23 cellular contexts compared by ENCODE assay signal in genomic region chr1:30692201-30692947, GRCh38. TPM values are rescaled to one million over a fixed set of nuclear protein-coding genes. Genes with fewer than 3 reads are reported as not detected.
DNase-seq lines count a peak whose midpoint lies in the region; ATAC-seq and TF ChIP-seq lines count a peak whose summit lies in the region.
"Had no signal": no experiment of that assay in that cellular context is flagged by ENCODE, and none has a peak within 500 bp of the region (broad histone marks: within the 10 kb centered on the region; RNA-seq: fewer than 3 reads in every experiment).

No MANE protein-coding gene starts in this region.

- H3K27ac Mint-ChIP-seq in GM23338 (no peak overlapping the region), immature natural killer cell (no peak overlapping the region)
- peak overlapping the region; percentile 59 for H3K27ac Mint-ChIP-seq in activated T-helper 1 cell treated with anti-CD3 and anti-CD28 coated beads, Interleukin-12 subunit alpha, Interleukin-12 subunit beta, Interleukin-2, Interleukin-4 antibody, amounts not matched to agents 30 ng/mL and 10 ng/mL and 1 ng/mL, durations not matched to agents 14 hours and 24 hours and 36 hours

- peak overlapping the region; percentile 85 for H2AK5ac ChIP-seq in neuronal stem cell (ENCODE audit: low read depth, low read length)

- H3F3A ChIP-seq in GM23338 (replicated peaks; ENCODE audit: low read depth), result no peaks in the 10 kb centered on the region

- no peak overlapping the region for H4K91ac ChIP-seq in neuronal stem cell (ENCODE audit: low read depth, low read length, poor library complexity)

- H3K27me3 Mint-ChIP-seq in GM23338 (ENCODE audit: insufficient read depth, low read depth, poor library complexity), result peaks cover 6% of the 10 kb centered on the region
- H3K27me3 Mint-ChIP-seq in activated T-helper 1 cell treated with anti-CD3 and anti-CD28 coated beads, Interleukin-12 subunit alpha, Interleukin-12 subunit beta, Interleukin-2, Interleukin-4 antibody, amounts not matched to agents 30 ng/mL and 10 ng/mL and 1 ng/mL, durations not matched to agents 14 hours and 24 hours and 36 hours (ENCODE audit: insufficient read depth), result peaks cover 21% of the 10 kb centered on the region
- peaks cover 0 to 12% (median 8%) of the 10 kb centered on the region in 3 donors for H3K27me3 Mint-ChIP-seq in immature natural killer cell (ENCODE audit: low read depth in 3 of 3)

- no peak overlapping the region for H3K4me3 ChIP-seq in BLaER1 treated with 17β-estradiol and CSF1 and Interleukin-3, amounts not matched to agents 10 nM and 100 nM
- H3K4me3 ChIP-seq in GM23338 (no peak overlapping the region), neuronal stem cell (ENCODE audit: low read length in 2 of 2) (no peak overlapping the region)
- H3K4me3 ChIP-seq: GM12878, HAP-1, SJCRH30 had no signal

- no peak overlapping the region for H3K23ac ChIP-seq in neuronal stem cell (ENCODE audit: low read depth, low read length, poor library complexity)

- TF ChIP-seq CTCF in GM23338 (conservative IDR thresholded peaks at IDR 0.05; ENCODE audit: low read depth in 2 of 2), result no peak

- peaks cover 4 to 39% (median 28%) of the 10 kb centered on the region in 10 experiments; a peak in 18 of 20 replicates for H3K4me1 ChIP-seq in BLaER1 treated with 17β-estradiol and CSF1 and Interleukin-3, amounts not matched to agents 10 nM and 100 nM
- H3K4me1 ChIP-seq in GM23338 (ENCODE audit: insufficient read depth), result peaks cover 16% of the 10 kb centered on the region; the same call in 1 of the 2 replicates
- H3K4me1 ChIP-seq in neuronal stem cell (ENCODE audit: control insufficient read depth in 2 of 2, insufficient read depth in 1 of 2, low read depth in 1 of 2, low read length in 2 of 2), result peaks cover 5 to 28% of the 10 kb centered on the region in 2 donors
- H3K4me1 ChIP-seq: Caco-2, HAP-1 had no signal

- H4K8ac ChIP-seq in neuronal stem cell (ENCODE audit: low read depth, low read length), result no peak overlapping the region

- 0 out of 22 replicates have a peak overlapping the region, but pooled peaks of 1 of the 11 experiments have one; percentile 32 for H3K27ac ChIP-seq in BLaER1 treated with 17β-estradiol and CSF1 and Interleukin-3, amounts not matched to agents 10 nM and 100 nM
- H3K27ac ChIP-seq in GM23338 (ENCODE audit: low read depth) (no peak overlapping the region), neuronal stem cell (replicated peaks; ENCODE audit: low read length) (no peak overlapping the region)
- H3K27ac ChIP-seq: HL-60, SJCRH30 had no signal

- H3K9me3 Mint-ChIP-seq in GM23338, result no peaks in the 10 kb centered on the region
- H3K9me3 Mint-ChIP-seq in activated T-helper 1 cell treated with anti-CD3 and anti-CD28 coated beads, Interleukin-12 subunit alpha, Interleukin-12 subunit beta, Interleukin-2, Interleukin-4 antibody, amounts not matched to agents 30 ng/mL and 10 ng/mL and 1 ng/mL, durations not matched to agents 14 hours and 24 hours and 36 hours, result no peaks in the 10 kb centered on the region
- H3K9me3 Mint-ChIP-seq in immature natural killer cell, result no peaks in the 10 kb centered on the region
- H3K9me3 Mint-ChIP-seq: CD4-positive, alpha-beta memory T cell had no signal

- no peak overlapping the region for H2BK120ac ChIP-seq in neuronal stem cell (ENCODE audit: low read depth, low read length)

- no CpG with 5 or more reads among the region's 7 CpGs for WGBS in neuronal stem cell (ENCODE audit: extremely low coverage in 2 of 2, insufficient read length in 2 of 2, insufficient replicate concordance in 1 of 2), 2 donors

- H3K9ac ChIP-seq in BLaER1 treated with 17β-estradiol and CSF1 and Interleukin-3, amounts not matched to agents 10 nM and 100 nM, result no peak overlapping the region
- H3K9ac ChIP-seq in neuronal stem cell (ENCODE audit: low read depth, low read length, poor library complexity), result no peak overlapping the region

- H3K4me3 Mint-ChIP-seq in GM23338, result no peak overlapping the region
- H3K4me3 Mint-ChIP-seq in activated T-helper 1 cell treated with anti-CD3 and anti-CD28 coated beads, Interleukin-12 subunit alpha, Interleukin-12 subunit beta, Interleukin-2, Interleukin-4 antibody, amounts not matched to agents 30 ng/mL and 10 ng/mL and 1 ng/mL, durations not matched to agents 14 hours and 24 hours and 36 hours, result peak overlapping the region; percentile 10
- H3K4me3 Mint-ChIP-seq in immature natural killer cell, result no peak overlapping the region
- H3K4me3 Mint-ChIP-seq: CD4-positive, alpha-beta memory T cell had no signal

- H3K27me3 ChIP-seq in BLaER1 treated with 17β-estradiol and CSF1 and Interleukin-3, amounts not matched to agents 10 nM and 100 nM, result peaks cover 0 to 1% (median 0%) of the 10 kb centered on the region in 11 experiments; a peak in 2 of 22 replicates
- no peaks in the 10 kb centered on the region for H3K27me3 ChIP-seq in GM23338 (ENCODE audit: insufficient read depth)
- H3K27me3 ChIP-seq in neuronal stem cell (ENCODE audit: control insufficient read depth in 3 of 3, insufficient read depth in 3 of 3, low read depth in 1 of 3, low read length in 3 of 3), result peaks cover 0 to 41% (median 0%) of the 10 kb centered on the region in 3 experiments
- H3K27me3 ChIP-seq: SJCRH30 had no signal

- no peak overlapping the region for H2BK5ac ChIP-seq in neuronal stem cell (ENCODE audit: low read length)

- H3K79me2 ChIP-seq in GM23338 (replicated peaks; ENCODE audit: insufficient read depth), result no peaks in the 10 kb centered on the region

- H3K36me3 Mint-ChIP-seq in GM23338 (ENCODE audit: low read depth), result no peaks in the 10 kb centered on the region
- H3K36me3 Mint-ChIP-seq in activated T-helper 1 cell treated with anti-CD3 and anti-CD28 coated beads, Interleukin-12 subunit alpha, Interleukin-12 subunit beta, Interleukin-2, Interleukin-4 antibody, amounts not matched to agents 30 ng/mL and 10 ng/mL and 1 ng/mL, durations not matched to agents 14 hours and 24 hours and 36 hours (ENCODE audit: low read depth), result no peaks in the 10 kb centered on the region
- H3K36me3 Mint-ChIP-seq in immature natural killer cell, result peaks cover 0 to 3% (median 0%) of the 10 kb centered on the region in 3 donors
- H3K36me3 Mint-ChIP-seq: CD4-positive, alpha-beta memory T cell had no signal

- H3K4ac ChIP-seq in neuronal stem cell (ENCODE audit: low read length), result no peak overlapping the region

- no peaks in the 10 kb centered on the region for H4K20me1 ChIP-seq in BLaER1 treated with 17β-estradiol and CSF1 and Interleukin-3, amounts not matched to agents 10 nM and 100 nM
- no peaks in the 10 kb centered on the region for H4K20me1 ChIP-seq in GM23338 (replicated peaks; ENCODE audit: insufficient read depth)

- H2AFZ ChIP-seq in GM23338 (peak overlapping the region; percentile 23; the same call in 1 of the 2 replicates), neuronal stem cell (ENCODE audit: low read length) (no peak overlapping the region)

- H3K4me2 ChIP-seq in BLaER1 treated with 17β-estradiol and CSF1 and Interleukin-3, amounts not matched to agents 10 nM and 100 nM, result peak overlapping the region in 7 of 11 experiments; percentile 17 to 50 (median 38); a peak in 7 of 22 replicates
- H3K4me2 ChIP-seq in GM23338 (no peak overlapping the region), neuronal stem cell (ENCODE audit: insufficient read depth, low read length, poor library complexity, severe bottlenecking) (no peak overlapping the region)

- 0 out of 22 replicates have a peak, but pooled peaks cover 0 to 6% (median 0%) of the 10 kb centered on the region in 11 experiments for H3K9me3 ChIP-seq in BLaER1 treated with 17β-estradiol and CSF1 and Interleukin-3, amounts not matched to agents 10 nM and 100 nM (replicated peaks in 1 of 11)
- no peaks in the 10 kb centered on the region for H3K9me3 ChIP-seq in neuronal stem cell (replicated peaks in 1 of 2; ENCODE audit: control insufficient read depth in 2 of 2, insufficient read depth in 1 of 2, low read depth in 1 of 2, low read length in 2 of 2)
- H3K9me3 ChIP-seq: Caco-2, HAP-1, SJCRH30 had no signal

- intact Hi-C loops in activated T-helper 1 cell treated with anti-CD3 and anti-CD28 coated beads, Interleukin-12 subunit alpha, Interleukin-12 subunit beta, Interleukin-2, Interleukin-4 antibody, amounts not matched to agents 30 ng/mL and 10 ng/mL and 1 ng/mL, durations not matched to agents 14 hours and 24 hours and 36 hours (cut with micrococcal nuclease), result no loop called here

- no peak for ATAC-seq in GM23338
- ATAC-seq: GM12878 had no signal

- no peaks in the 10 kb centered on the region for H3K9me2 ChIP-seq in GM23338 (ENCODE audit: insufficient read depth)

- H2BK15ac ChIP-seq in neuronal stem cell (ENCODE audit: low read length), result peak overlapping the region; percentile 30

- DNase-seq in GM23338 (ENCODE audit: low spot score) (no peak), neuronal stem cell (ENCODE audit: low spot score) (no peak), NCI-H2029 treated with DMSO at 0.1 percent for 48 hours (lab: John Stamatoyannopoulos, UW) (no peak), nucleus accumbens (lab: John Stamatoyannopoulos, UW) (no peak), immature natural killer cell (no peak)
- DNase-seq in activated T-helper 1 cell treated with anti-CD3 and anti-CD28 coated beads, Interleukin-12 subunit alpha, Interleukin-12 subunit beta, Interleukin-2, Interleukin-4 antibody, amounts not matched to agents 30 ng/mL and 10 ng/mL and 1 ng/mL, durations not matched to agents 14 hours and 24 hours and 36 hours (ENCODE audit: low spot score), result no peak
- DNase-seq: Caco-2; CD4-positive, alpha-beta memory T cell; DMS 273 treated with DMSO at 0.1 percent for 48 hours; DMS79 treated with DMSO at 0.1 percent for 48 hours; KG1; NCI-H1092 treated with DMSO at 0.1 percent for 48 hours; NCI-H146; NCI-H2029; NCI-H345; NCI-H524; NK-92 treated with Interleukin-12 subunit alpha and Interleukin-12 subunit beta, amount 100 ng/mL, for 24 hours; SJCRH30 had no signal

- no peak overlapping the region for H2BK12ac ChIP-seq in neuronal stem cell (ENCODE audit: low read length)

- H3K4me1 Mint-ChIP-seq in GM23338, result peaks cover 34% of the 10 kb centered on the region
- H3K4me1 Mint-ChIP-seq in activated T-helper 1 cell treated with anti-CD3 and anti-CD28 coated beads, Interleukin-12 subunit alpha, Interleukin-12 subunit beta, Interleukin-2, Interleukin-4 antibody, amounts not matched to agents 30 ng/mL and 10 ng/mL and 1 ng/mL, durations not matched to agents 14 hours and 24 hours and 36 hours (ENCODE audit: low read depth), result no peaks in the 10 kb centered on the region
- H3K4me1 Mint-ChIP-seq in immature natural killer cell, result no peaks in the 10 kb centered on the region

- H3K14ac ChIP-seq in neuronal stem cell (ENCODE audit: low read length), result no peak overlapping the region

- H3K18ac ChIP-seq in neuronal stem cell (ENCODE audit: low read length), result peak overlapping the region; percentile 64

- H3K36me3 ChIP-seq in BLaER1 treated with 17β-estradiol and CSF1 and Interleukin-3, amounts not matched to agents 10 nM and 100 nM, result no peaks in the 10 kb centered on the region
- H3K36me3 ChIP-seq in GM23338 (ENCODE audit: insufficient read depth) (no peaks in the 10 kb centered on the region), neuronal stem cell (replicated peaks in 1 of 2; ENCODE audit: control insufficient read depth in 2 of 2, insufficient read depth in 2 of 2, low read length in 2 of 2) (no peaks in the 10 kb centered on the region)
- H3K36me3 ChIP-seq: HAP-1, SJCRH30 had no signal

- H3K79me1 ChIP-seq in neuronal stem cell (ENCODE audit: low read depth, low read length), result no peaks in the 10 kb centered on the region

RNA-seq across cellular contexts. Expression of gene MATN1, which starts 31.0 kb away (rescaled TPM):
- 0.31 TPM in 1 of 2 replicates, not detected in the other for total RNA-seq in GM23338 (2014; rRNA removed; shearing (Covaris generic))
- polyA plus RNA-seq in GM23338 (2016; fragmentation: Nextera tagmentation; extraction: Ambion mirVana), result 0.08 and 0.21 TPM in 2 replicates
- 0.42 and 0.70 TPM in 2 replicates for total RNA-seq in activated T-helper 1 cell treated with anti-CD3 and anti-CD28 coated beads, Interleukin-12 subunit alpha, Interleukin-12 subunit beta, Interleukin-2, Interleukin-4 antibody, amounts not matched to agents 30 ng/mL and 10 ng/mL and 1 ng/mL, durations not matched to agents 14 hours and 24 hours and 36 hours
- polyA plus RNA-seq in neuronal stem cell (2013, experiment 1 of 2), result 0.04 TPM
- 0.01 TPM for polyA plus RNA-seq in neuronal stem cell (2013, experiment 2 of 2)
- polyA plus RNA-seq in immature natural killer cell, result not detected
- total RNA-seq: Caco-2, HT-29 had no signal

Comparison
In these comparisons a context has a peak if more than half of its experiments do, and no peak if none do; other contexts are left out.
1. H3K4me2 ChIP-seq: peak in BLaER1 treated with 17β-estradiol and CSF1 and Interleukin-3, amounts not matched to agents 10 nM and 100 nM (7 of 11); none in GM23338 (single experiment) and neuronal stem cell (single experiment).